11 cellular contexts compared by ENCODE assay signal in genomic region chr3:46565113-46565490, GRCh38. TPM values are rescaled to one million over a fixed set of nuclear protein-coding genes. Genes with fewer than 3 reads are reported as not detected.
A peak's percentile ranks its signal among the peaks of the same experiment; 100 is the strongest.
DNase-seq lines count a peak whose midpoint lies in the region; ATAC-seq and TF ChIP-seq lines count a peak whose summit lies in the region.
"Had no signal": no experiment of that assay in that cellular context is flagged by ENCODE, and none has a peak within 500 bp of the region (broad histone marks: within the 10 kb centered on the region; RNA-seq: fewer than 3 reads in every experiment).

No MANE protein-coding gene starts in this region.

- no peak for TF ChIP-seq EP300 in stomach (IDR thresholded peaks at IDR 0.05)

- no peak for DNase-seq in activated T-cell treated with anti-CD3 and anti-CD28 coated beads, Interleukin-2, amount 50 U/mL, for 72 hours
- no peak for DNase-seq in activated T-cell treated with anti-CD3 and anti-CD28 coated beads, Interleukin-2, amount 50 U/mL, for 48 hours
- DNase-seq in memory B cell (ENCODE audit: low spot score in 2 of 2) (no peak), stomach (no peak), NCI-H1436 treated with DMSO at 0.1 percent for 48 hours (lab: John Stamatoyannopoulos, UW) (no peak), Caco-2 (no peak)
- DNase-seq: MG63, NCI-H510A had no signal

- CTCF ChIA-PET in Caco-2 (lab: Charles Lee) = no interaction called here

- POLR2A ChIA-PET in Caco-2 (lab: Charles Lee) = no interaction called here

- WGBS in stomach, 5 donors = 71 to 83% (median 81%) methylated on average over 4 of the region's 4 CpGs

- no peak for TF ChIP-seq CTCF in stomach (IDR thresholded peaks at IDR 0.05)
- no peak for TF ChIP-seq CTCF in Caco-2 (IDR thresholded peaks at IDR 0.05; ENCODE audit: insufficient read depth in 1 of 2, low read depth in 1 of 2, low read length in 1 of 2, severe bottlenecking in 1 of 2, unreplicated experiment in 1 of 2)

- peak overlapping the region in 2 of 5 donors; percentile 56 to 79 for H3K27ac ChIP-seq in stomach

- no peaks in the 10 kb centered on the region for H3K36me3 Mint-ChIP-seq in activated T-cell treated with anti-CD3 and anti-CD28 coated beads, Interleukin-2, amount 50 U/mL, for 72 hours (ENCODE audit: insufficient read depth in 2 of 2)
- no peaks in the 10 kb centered on the region for H3K36me3 Mint-ChIP-seq in activated naive CD8-positive, alpha-beta T cell
- H3K36me3 Mint-ChIP-seq in memory B cell (peaks cover 2% of the 10 kb centered on the region), Caco-2 (ENCODE audit: insufficient read depth, unreplicated experiment) (no peaks in the 10 kb centered on the region)

- H3K4me3 ChIP-seq in stomach = peak overlapping the region in 3 of 4 donors; percentile 55 to 75 (median 63)
- H3K4me3 ChIP-seq in Caco-2 (ENCODE audit: low read depth, low read length) = no peak overlapping the region
- H3K4me3 ChIP-seq: MG63 had no signal

- no peak for ATAC-seq in activated T-cell treated with anti-CD3 and anti-CD28 coated beads, Interleukin-2, amount 50 U/mL, for 72 hours (replicated peaks in 1 of 2)
- no peak for ATAC-seq in memory B cell (ENCODE audit: low read depth)
- ATAC-seq in GM21447 (IDR thresholded peaks at IDR 0.05; ENCODE audit: unreplicated experiment) = no peak

- intact Hi-C loops in stomach (cut with DNase I; ENCODE audit: low total_unique reads) = no loop called here
- intact Hi-C loops in Caco-2 (cut with micrococcal nuclease; ENCODE audit: unreplicated experiment) = no loop called here

- H3K27me3 ChIP-seq in stomach = peaks cover 0 to 18% (median 5%) of the 10 kb centered on the region in 3 donors
- H3K27me3 ChIP-seq in Caco-2 (replicated peaks; ENCODE audit: control insufficient read depth, insufficient read depth, low read length) = no peaks in the 10 kb centered on the region
- H3K27me3 ChIP-seq: MG63 had no signal

- H3K4me3 Mint-ChIP-seq in activated T-cell treated with anti-CD3 and anti-CD28 coated beads, Interleukin-2, amount 50 U/mL, for 72 hours = peak overlapping the region; percentile 74 to 77
- H3K4me3 Mint-ChIP-seq in activated naive CD8-positive, alpha-beta T cell = peak overlapping the region; percentile 82
- H3K4me3 Mint-ChIP-seq in memory B cell = peak overlapping the region; percentile 66
- H3K4me3 Mint-ChIP-seq in Caco-2 (ENCODE audit: unreplicated experiment) = no peak overlapping the region

- BruUV-seq in Caco-2 (replicated peaks; lab: Mats Ljungman, UMichigan) = no TSS peak

- H3K9me3 ChIP-seq in stomach = peaks cover 0 to 6% (median 5%) of the 10 kb centered on the region in 4 donors
- H3K9me3 ChIP-seq in Caco-2 = no peaks in the 10 kb centered on the region
- H3K9me3 ChIP-seq: MG63 had no signal

- H3K4me1 ChIP-seq in stomach (peaks cover 0 to 24% (median 18%) of the 10 kb centered on the region in 4 donors), Caco-2 (no peaks in the 10 kb centered on the region)

- TF ChIP-seq POLR2A in stomach (IDR thresholded peaks at IDR 0.05) = no peak

- H3K27me3 Mint-ChIP-seq in activated T-cell treated with anti-CD3 and anti-CD28 coated beads, Interleukin-2, amount 50 U/mL, for 72 hours (ENCODE audit: low read depth) = peaks cover 48% of the 10 kb centered on the region
- H3K27me3 Mint-ChIP-seq in activated naive CD8-positive, alpha-beta T cell = peaks cover 10% of the 10 kb centered on the region
- H3K27me3 Mint-ChIP-seq in memory B cell = peaks cover 24% of the 10 kb centered on the region
- no peaks in the 10 kb centered on the region for H3K27me3 Mint-ChIP-seq in Caco-2 (ENCODE audit: insufficient read depth, unreplicated experiment)

- no peaks in the 10 kb centered on the region for H3K36me3 ChIP-seq in stomach
- no peaks in the 10 kb centered on the region for H3K36me3 ChIP-seq in Caco-2 (ENCODE audit: control insufficient read depth, insufficient read depth, low read length)
- H3K36me3 ChIP-seq: MG63, tibial nerve had no signal

- peaks cover 0 to 2% of the 10 kb centered on the region in 2 donors for H3K9me3 Mint-ChIP-seq in activated T-cell treated with anti-CD3 and anti-CD28 coated beads, Interleukin-2, amount 50 U/mL, for 72 hours
- no peaks in the 10 kb centered on the region for H3K9me3 Mint-ChIP-seq in activated naive CD8-positive, alpha-beta T cell (ENCODE audit: low read depth)
- H3K9me3 Mint-ChIP-seq in memory B cell (no peaks in the 10 kb centered on the region), Caco-2 (ENCODE audit: unreplicated experiment) (no peaks in the 10 kb centered on the region)

- H3K4me1 Mint-ChIP-seq in activated T-cell treated with anti-CD3 and anti-CD28 coated beads, Interleukin-2, amount 50 U/mL, for 72 hours (ENCODE audit: low read depth) = peaks cover 10% of the 10 kb centered on the region
- H3K4me1 Mint-ChIP-seq in activated naive CD8-positive, alpha-beta T cell (ENCODE audit: low read depth) = peaks cover 11% of the 10 kb centered on the region
- peaks cover 12% of the 10 kb centered on the region for H3K4me1 Mint-ChIP-seq in memory B cell
- no peaks in the 10 kb centered on the region for H3K4me1 Mint-ChIP-seq in Caco-2 (ENCODE audit: low read depth, unreplicated experiment)

- no peak overlapping the region for H3K27ac Mint-ChIP-seq in activated T-cell treated with anti-CD3 and anti-CD28 coated beads, Interleukin-2, amount 50 U/mL, for 72 hours
- H3K27ac Mint-ChIP-seq in activated naive CD8-positive, alpha-beta T cell = no peak overlapping the region
- H3K27ac Mint-ChIP-seq in memory B cell (no peak overlapping the region), Caco-2 (ENCODE audit: unreplicated experiment) (no peak overlapping the region)

RNA-seq across cellular contexts. Expression of gene LRRC2, which starts 1.0 kb away (rescaled TPM):
- total RNA-seq in activated T-cell treated with anti-CD3 and anti-CD28 coated beads, Interleukin-2, amount 50 U/mL, for 72 hours = under 1 TPM in 1 of 2 donors, not detected in 1; 0.19 TPM
- total RNA-seq in stomach (1 to 10 TPM in 4 of 5 donors, not detected in 1; 1.7 to 4.6 (median 1.8) TPM), Caco-2 (2022) (0.21 and 0.27 TPM in 2 replicates)
- 1 to 10 TPM; 1.0 to 2.1 (median 1.5) TPM for polyA plus RNA-seq in stomach

RNA-seq across cellular contexts. Expression of gene FAM240A, which starts 47.2 kb away (rescaled TPM):
- not detected for total RNA-seq in activated T-cell treated with anti-CD3 and anti-CD28 coated beads, Interleukin-2, amount 50 U/mL, for 72 hours
- not detected for total RNA-seq in stomach
- polyA plus RNA-seq in stomach = not detected
- total RNA-seq in Caco-2 (2022) = not detected in 2 replicates
